ENCODE assay signal across 28 cellular contexts in the genomic region with DNA sequence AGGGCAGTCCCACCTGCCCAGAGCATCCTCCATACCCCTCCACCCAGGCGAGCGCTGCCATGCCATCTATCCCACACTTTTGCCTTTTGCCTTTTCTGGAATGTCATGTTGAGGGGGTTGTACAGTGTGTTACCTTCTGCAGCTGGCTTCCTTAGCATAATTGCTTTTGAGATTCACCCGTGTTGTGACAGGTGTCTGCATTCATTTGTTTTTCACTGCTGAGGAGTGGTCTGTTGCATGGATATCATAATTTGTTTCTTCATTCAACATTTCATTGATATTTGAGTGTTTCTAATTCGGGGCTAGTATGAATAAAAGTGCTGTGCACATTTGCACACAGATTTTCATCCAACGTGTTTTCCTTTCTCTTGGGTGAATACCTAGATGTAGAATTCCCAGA.
"Had no signal": no experiment of that assay in that cellular context is flagged by ENCODE, and none has a peak within 500 bp of the region (broad histone marks: within the 10 kb centered on the region; RNA-seq: fewer than 3 reads in every experiment).

No MANE protein-coding gene starts in this region.

- DNase-seq: activated B cell treated with CpG ODN at 0.5 μM for 24 hours; activated CD4-positive, alpha-beta memory T cell treated with anti-CD3 and anti-CD28 coated beads for 36 hours; activated CD4-positive, alpha-beta T cell treated with anti-CD3 and anti-CD28 coated beads for 4 hours; activated CD4-positive, alpha-beta T cell treated with anti-CD3 and anti-CD28 coated beads, Interleukin-2, amount 10 ng/mL, durations not matched to agents 24 days and 14 days; activated CD4-positive, alpha-beta T cell treated with anti-CD3 and anti-CD28 coated beads, Interleukin-2, amount 50 U/mL, for 1 hour; activated CD4-positive, alpha-beta T cell treated with anti-CD3 and anti-CD28 coated beads, Interleukin-2, amount 50 U/mL, for 4 hours; activated CD4-positive, CD25-positive, alpha-beta regulatory T cell treated with anti-CD3 and anti-CD28 coated beads, Interleukin-2, amount 50 U/mL, for 72 hours; activated CD8-positive, alpha-beta memory T cell treated with anti-CD3 and anti-CD28 coated beads, Interleukin-2, amount 50 U/mL, for 4 hours; activated CD8-positive, alpha-beta T cell treated with anti-CD3 and anti-CD28 coated beads for 36 hours; activated effector memory CD4-positive, alpha-beta T cell treated with anti-CD3 and anti-CD28 coated beads, Interleukin-2, amount 50 U/mL, for 16 hours; activated gamma-delta T cell treated with Interleukin-2 at 50 U/mL for 16 hours; activated naive CD4-positive, alpha-beta T cell; activated naive CD4-positive, alpha-beta T cell treated with anti-CD3 and anti-CD28 coated beads for 36 hours; activated naive CD4-positive, alpha-beta T cell treated with anti-CD3 and anti-CD28 coated beads, Interleukin-2, amount 50 U/mL, for 16 hours; activated naive CD8-positive, alpha-beta T cell treated with anti-CD3 and anti-CD28 coated beads for 36 hours; activated T-cell treated with anti-CD3 and anti-CD28 coated beads for 4 hours; activated T-cell treated with anti-CD3 and anti-CD28 coated beads, Interleukin-2, amount 50 U/mL, for 1 hour; activated T-cell treated with anti-CD3 and anti-CD28 coated beads, Interleukin-2, amount 50 U/mL, for 4 hours; activated T-cell treated with anti-CD3 and anti-CD28 coated beads, Interleukin-2, amount 50 U/mL, for 72 hours; adrenal gland; amniotic stem cell; aorta; body of pancreas; brain microvascular endothelial cell; central memory CD4-positive, alpha-beta T cell; T-helper 2 cell; T-helper 9 cell had no signal

- H3K36me3 ChIP-seq: adrenal gland, brain microvascular endothelial cell, breast epithelium had no signal

- H3K4me3 ChIP-seq: adrenal gland, body of pancreas, breast epithelium had no signal

- H3K27me3 ChIP-seq: adrenal gland, body of pancreas, brain microvascular endothelial cell, breast epithelium had no signal
